Comparison of ENCODE assay signal across 22 cellular contexts in genomic region chr9:76200315-76200714, GRCh38.
DNase-seq lines count a peak whose midpoint lies in the region; ATAC-seq and TF ChIP-seq lines count a peak whose summit lies in the region.
"Had no signal": no experiment of that assay in that cellular context is flagged by ENCODE, and none has a peak within 500 bp of the region (broad histone marks: within the 10 kb centered on the region; RNA-seq: fewer than 3 reads in every experiment).

No MANE protein-coding gene starts in this region.

- peak; percentile 18 for DNase-seq in HCEC 1CT
- DNase-seq in choroid plexus epithelial cell (ENCODE audit: low read depth) = peak; percentile 80
- peak; percentile 55 for DNase-seq in iris pigment epithelial cell (ENCODE audit: low read depth)
- no peak for DNase-seq in ascending aorta (ENCODE audit: low spot score in 2 of 2)
- no peak for DNase-seq in GM20000 (ENCODE audit: low spot score)
- no peak for DNase-seq in effector CD4-positive, alpha-beta T cell
- DNase-seq: CD4-positive, CD25-positive, alpha-beta regulatory T cell; GDM1; GOT3; Karpas-422; NCI-H1092 treated with DMSO at 0.1 percent for 48 hours; NCI-H1436; NCI-H187; NCI-H2171 treated with DMSO at 0.1 percent for 48 hours; NCI-H345; NCI-H524 treated with DMSO at 0.1 percent for 48 hours; NCI-H774; PC-3; SK-N-SH; SW 1271 had no signal

- no peaks in the 10 kb centered on the region for H3K9me3 ChIP-seq in ascending aorta
- H3K9me3 ChIP-seq: HAP-1, SK-N-SH had no signal

- no peak overlapping the region for H3K27ac ChIP-seq in ascending aorta

- TF ChIP-seq CTCF in choroid plexus epithelial cell (conservative IDR thresholded peaks at IDR 0.05; ENCODE audit: low read depth, low read length) = no peak
- no peak for TF ChIP-seq CTCF in ascending aorta (IDR thresholded peaks at IDR 0.05)
- TF ChIP-seq CTCF in GM20000 (IDR thresholded peaks at IDR 0.05; ENCODE audit: extremely low read depth, missing control alignments) = no peak

- H3K36me3 ChIP-seq in ascending aorta = no peaks in the 10 kb centered on the region
- H3K36me3 ChIP-seq: HAP-1 had no signal

- H3K4me1 ChIP-seq in ascending aorta = no peaks in the 10 kb centered on the region
- H3K4me1 ChIP-seq: HAP-1 had no signal

- H3K4me3 ChIP-seq in choroid plexus epithelial cell (ENCODE audit: low read depth, low read length) = no peak overlapping the region
- no peak overlapping the region for H3K4me3 ChIP-seq in ascending aorta
- H3K4me3 ChIP-seq: HAP-1 had no signal

- intact Hi-C loops in ascending aorta (cut with DNase I) = no loop called here

- no peak for ATAC-seq in HG02884 (IDR thresholded peaks at IDR 0.05; ENCODE audit: unreplicated experiment)
- ATAC-seq: PC-3 had no signal

- no peaks in the 10 kb centered on the region for H3K27me3 ChIP-seq in ascending aorta

Comparison
In these comparisons a context has a peak if more than half of its experiments do, and no peak if none do; other contexts are left out.
1. DNase-seq: peak in HCEC 1CT (single experiment), choroid plexus epithelial cell (single experiment) and iris pigment epithelial cell (single experiment); none in ascending aorta (0 of 2), GM20000 (single experiment) and effector CD4-positive, alpha-beta T cell (single experiment).